Comparison of ENCODE assay signal across 1 cellular context in the genomic region with DNA sequence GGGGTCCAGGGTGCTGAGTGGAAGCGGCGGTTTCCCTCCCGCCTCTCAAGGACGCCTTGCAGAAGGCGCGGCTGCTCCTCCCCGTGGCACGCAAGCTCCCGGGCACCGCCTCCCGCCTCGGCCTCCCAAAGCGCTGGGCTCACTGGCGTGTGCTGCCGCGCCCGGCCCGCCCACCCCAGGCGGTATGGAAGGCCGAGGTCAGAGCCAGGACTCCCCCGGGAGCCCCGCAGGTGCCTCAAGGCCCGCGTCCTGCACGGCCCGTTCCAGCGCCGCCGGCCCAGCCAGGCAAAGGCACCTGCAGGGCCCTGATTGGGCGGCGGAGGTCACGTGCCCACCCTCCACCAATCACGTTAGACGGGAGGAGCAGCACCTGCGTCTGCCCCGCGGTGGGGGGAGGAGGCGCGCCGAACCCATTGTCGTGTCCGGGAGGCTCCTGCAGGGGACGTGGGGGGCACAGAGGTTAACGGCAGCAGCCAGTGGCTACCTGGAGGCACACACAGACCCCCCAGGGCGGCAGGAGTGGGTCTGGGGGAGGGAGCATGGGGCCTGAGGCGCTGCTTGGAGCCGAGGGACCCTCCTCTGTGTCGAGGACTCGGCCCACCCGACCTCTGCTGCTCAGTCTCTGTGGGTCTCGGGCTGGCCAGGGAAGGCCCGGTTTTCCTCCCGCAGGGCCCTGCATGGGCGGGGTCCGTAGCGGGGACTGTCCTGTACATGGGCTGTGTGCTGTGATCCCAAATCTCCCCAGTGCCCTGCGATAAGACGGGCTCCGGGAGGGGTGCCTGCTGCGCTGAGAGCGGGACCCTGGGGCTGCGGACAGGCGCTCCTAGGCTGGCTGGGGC.
TF ChIP-seq lines count a peak whose summit lies in the region.

No MANE protein-coding gene starts in this region.

TF ChIP-seq in GM12878, 131 proteins besides CTCF, POLR2A, EP300 and RAD21 (continues in another document):
- peak; percentile 50 for TF ChIP-seq KLF5 (IDR thresholded peaks at IDR 0.05; ENCODE audit: partially characterized antibody)
- no peak for TF ChIP-seq MTA3 (IDR thresholded peaks at IDR 0.05; ENCODE audit: borderline replicate concordance, low read length)
- TF ChIP-seq, protein P1, sequence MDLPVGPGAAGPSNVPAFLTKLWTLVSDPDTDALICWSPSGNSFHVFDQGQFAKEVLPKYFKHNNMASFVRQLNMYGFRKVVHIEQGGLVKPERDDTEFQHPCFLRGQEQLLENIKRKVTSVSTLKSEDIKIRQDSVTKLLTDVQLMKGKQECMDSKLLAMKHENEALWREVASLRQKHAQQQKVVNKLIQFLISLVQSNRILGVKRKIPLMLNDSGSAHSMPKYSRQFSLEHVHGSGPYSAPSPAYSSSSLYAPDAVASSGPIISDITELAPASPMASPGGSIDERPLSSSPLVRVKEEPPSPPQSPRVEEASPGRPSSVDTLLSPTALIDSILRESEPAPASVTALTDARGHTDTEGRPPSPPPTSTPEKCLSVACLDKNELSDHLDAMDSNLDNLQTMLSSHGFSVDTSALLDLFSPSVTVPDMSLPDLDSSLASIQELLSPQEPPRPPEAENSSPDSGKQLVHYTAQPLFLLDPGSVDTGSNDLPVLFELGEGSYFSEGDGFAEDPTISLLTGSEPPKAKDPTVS (IDR thresholded peaks at IDR 0.05; ENCODE audit: low read depth, low read length): no peak
- TF ChIP-seq ZNF274 (IDR thresholded peaks at IDR 0.05; ENCODE audit: insufficient read depth, insufficient read length): no peak
- TF ChIP-seq, protein P2, sequence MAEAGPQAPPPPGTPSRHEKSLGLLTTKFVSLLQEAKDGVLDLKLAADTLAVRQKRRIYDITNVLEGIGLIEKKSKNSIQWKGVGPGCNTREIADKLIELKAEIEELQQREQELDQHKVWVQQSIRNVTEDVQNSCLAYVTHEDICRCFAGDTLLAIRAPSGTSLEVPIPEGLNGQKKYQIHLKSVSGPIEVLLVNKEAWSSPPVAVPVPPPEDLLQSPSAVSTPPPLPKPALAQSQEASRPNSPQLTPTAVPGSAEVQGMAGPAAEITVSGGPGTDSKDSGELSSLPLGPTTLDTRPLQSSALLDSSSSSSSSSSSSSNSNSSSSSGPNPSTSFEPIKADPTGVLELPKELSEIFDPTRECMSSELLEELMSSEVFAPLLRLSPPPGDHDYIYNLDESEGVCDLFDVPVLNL (IDR thresholded peaks at IDR 0.05; ENCODE audit: low read depth, low read length): no peak
- no peak for TF ChIP-seq HDAC6 (IDR thresholded peaks at IDR 0.05; ENCODE audit: unreplicated experiment)
- no peak for TF ChIP-seq SIX5 (IDR thresholded peaks at IDR 0.05; ENCODE audit: low read depth, low read length, severe bottlenecking)
- no peak for TF ChIP-seq KAT2A (conservative IDR thresholded peaks at IDR 0.05; ENCODE audit: control insufficient read depth, low read depth, low read length)
- TF ChIP-seq, protein P3, sequence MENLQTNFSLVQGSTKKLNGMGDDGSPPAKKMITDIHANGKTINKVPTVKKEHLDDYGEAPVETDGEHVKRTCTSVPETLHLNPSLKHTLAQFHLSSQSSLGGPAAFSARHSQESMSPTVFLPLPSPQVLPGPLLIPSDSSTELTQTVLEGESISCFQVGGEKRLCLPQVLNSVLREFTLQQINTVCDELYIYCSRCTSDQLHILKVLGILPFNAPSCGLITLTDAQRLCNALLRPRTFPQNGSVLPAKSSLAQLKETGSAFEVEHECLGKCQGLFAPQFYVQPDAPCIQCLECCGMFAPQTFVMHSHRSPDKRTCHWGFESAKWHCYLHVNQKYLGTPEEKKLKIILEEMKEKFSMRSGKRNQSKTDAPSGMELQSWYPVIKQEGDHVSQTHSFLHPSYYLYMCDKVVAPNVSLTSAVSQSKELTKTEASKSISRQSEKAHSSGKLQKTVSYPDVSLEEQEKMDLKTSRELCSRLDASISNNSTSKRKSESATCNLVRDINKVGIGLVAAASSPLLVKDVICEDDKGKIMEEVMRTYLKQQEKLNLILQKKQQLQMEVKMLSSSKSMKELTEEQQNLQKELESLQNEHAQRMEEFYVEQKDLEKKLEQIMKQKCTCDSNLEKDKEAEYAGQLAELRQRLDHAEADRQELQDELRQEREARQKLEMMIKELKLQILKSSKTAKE (IDR thresholded peaks at IDR 0.05; ENCODE audit: low read depth, poor library complexity, severe bottlenecking): no peak
- TF ChIP-seq PAX5 (IDR thresholded peaks at IDR 0.05; ENCODE audit: borderline replicate concordance, low read depth, low read length): no peak
- TF ChIP-seq NFXL1 (IDR thresholded peaks at IDR 0.05; ENCODE audit: borderline replicate concordance): no peak
- no peak for TF ChIP-seq FOXK2 (IDR thresholded peaks at IDR 0.05)
- TF ChIP-seq, protein P4, sequence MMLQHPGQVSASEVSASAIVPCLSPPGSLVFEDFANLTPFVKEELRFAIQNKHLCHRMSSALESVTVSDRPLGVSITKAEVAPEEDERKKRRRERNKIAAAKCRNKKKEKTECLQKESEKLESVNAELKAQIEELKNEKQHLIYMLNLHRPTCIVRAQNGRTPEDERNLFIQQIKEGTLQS (IDR thresholded peaks at IDR 0.05; ENCODE audit: borderline replicate concordance, extremely low read depth, low read depth, low read length): peak; percentile 89; the same call in 1 of the 2 replicates
- TF ChIP-seq CHD2 (IDR thresholded peaks at IDR 0.05; ENCODE audit: borderline replicate concordance, low read depth, low read length): peak; percentile 89
- TF ChIP-seq STAT1 (conservative IDR thresholded peaks at IDR 0.05): no peak
- TF ChIP-seq, protein P5, sequence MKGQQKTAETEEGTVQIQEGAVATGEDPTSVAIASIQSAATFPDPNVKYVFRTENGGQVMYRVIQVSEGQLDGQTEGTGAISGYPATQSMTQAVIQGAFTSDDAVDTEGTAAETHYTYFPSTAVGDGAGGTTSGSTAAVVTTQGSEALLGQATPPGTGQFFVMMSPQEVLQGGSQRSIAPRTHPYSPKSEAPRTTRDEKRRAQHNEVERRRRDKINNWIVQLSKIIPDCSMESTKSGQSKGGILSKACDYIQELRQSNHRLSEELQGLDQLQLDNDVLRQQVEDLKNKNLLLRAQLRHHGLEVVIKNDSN (IDR thresholded peaks at IDR 0.05; ENCODE audit: borderline replicate concordance, extremely low read length, insufficient read depth, low read depth, low read length): no peak
- TF ChIP-seq, protein P6, sequence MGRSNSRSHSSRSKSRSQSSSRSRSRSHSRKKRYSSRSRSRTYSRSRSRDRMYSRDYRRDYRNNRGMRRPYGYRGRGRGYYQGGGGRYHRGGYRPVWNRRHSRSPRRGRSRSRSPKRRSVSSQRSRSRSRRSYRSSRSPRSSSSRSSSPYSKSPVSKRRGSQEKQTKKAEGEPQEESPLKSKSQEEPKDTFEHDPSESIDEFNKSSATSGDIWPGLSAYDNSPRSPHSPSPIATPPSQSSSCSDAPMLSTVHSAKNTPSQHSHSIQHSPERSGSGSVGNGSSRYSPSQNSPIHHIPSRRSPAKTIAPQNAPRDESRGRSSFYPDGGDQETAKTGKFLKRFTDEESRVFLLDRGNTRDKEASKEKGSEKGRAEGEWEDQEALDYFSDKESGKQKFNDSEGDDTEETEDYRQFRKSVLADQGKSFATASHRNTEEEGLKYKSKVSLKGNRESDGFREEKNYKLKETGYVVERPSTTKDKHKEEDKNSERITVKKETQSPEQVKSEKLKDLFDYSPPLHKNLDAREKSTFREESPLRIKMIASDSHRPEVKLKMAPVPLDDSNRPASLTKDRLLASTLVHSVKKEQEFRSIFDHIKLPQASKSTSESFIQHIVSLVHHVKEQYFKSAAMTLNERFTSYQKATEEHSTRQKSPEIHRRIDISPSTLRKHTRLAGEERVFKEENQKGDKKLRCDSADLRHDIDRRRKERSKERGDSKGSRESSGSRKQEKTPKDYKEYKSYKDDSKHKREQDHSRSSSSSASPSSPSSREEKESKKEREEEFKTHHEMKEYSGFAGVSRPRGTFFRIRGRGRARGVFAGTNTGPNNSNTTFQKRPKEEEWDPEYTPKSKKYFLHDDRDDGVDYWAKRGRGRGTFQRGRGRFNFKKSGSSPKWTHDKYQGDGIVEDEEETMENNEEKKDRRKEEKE (IDR thresholded peaks at IDR 0.05): no peak
- TF ChIP-seq POU2F2 (IDR thresholded peaks at IDR 0.05; ENCODE audit: borderline replicate concordance, low read depth, low read length): 0 out of 3 replicates have a peak, but pooled peaks have one; percentile 9
- TF ChIP-seq SUPT20H (IDR thresholded peaks at IDR 0.05; ENCODE audit: borderline replicate concordance, control insufficient read depth, low read depth, low read length): no peak
- TF ChIP-seq, protein P7, sequence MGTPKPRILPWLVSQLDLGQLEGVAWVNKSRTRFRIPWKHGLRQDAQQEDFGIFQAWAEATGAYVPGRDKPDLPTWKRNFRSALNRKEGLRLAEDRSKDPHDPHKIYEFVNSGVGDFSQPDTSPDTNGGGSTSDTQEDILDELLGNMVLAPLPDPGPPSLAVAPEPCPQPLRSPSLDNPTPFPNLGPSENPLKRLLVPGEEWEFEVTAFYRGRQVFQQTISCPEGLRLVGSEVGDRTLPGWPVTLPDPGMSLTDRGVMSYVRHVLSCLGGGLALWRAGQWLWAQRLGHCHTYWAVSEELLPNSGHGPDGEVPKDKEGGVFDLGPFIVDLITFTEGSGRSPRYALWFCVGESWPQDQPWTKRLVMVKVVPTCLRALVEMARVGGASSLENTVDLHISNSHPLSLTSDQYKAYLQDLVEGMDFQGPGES (IDR thresholded peaks at IDR 0.05): peak; percentile 88
- TF ChIP-seq ZNF622 (IDR thresholded peaks at IDR 0.05): no peak
- TF ChIP-seq HDAC2 (IDR thresholded peaks at IDR 0.05): no peak
- TF ChIP-seq NBN (IDR thresholded peaks at IDR 0.05): peak; percentile 32; the same call in 1 of the 2 replicates
- TF ChIP-seq, protein P8, sequence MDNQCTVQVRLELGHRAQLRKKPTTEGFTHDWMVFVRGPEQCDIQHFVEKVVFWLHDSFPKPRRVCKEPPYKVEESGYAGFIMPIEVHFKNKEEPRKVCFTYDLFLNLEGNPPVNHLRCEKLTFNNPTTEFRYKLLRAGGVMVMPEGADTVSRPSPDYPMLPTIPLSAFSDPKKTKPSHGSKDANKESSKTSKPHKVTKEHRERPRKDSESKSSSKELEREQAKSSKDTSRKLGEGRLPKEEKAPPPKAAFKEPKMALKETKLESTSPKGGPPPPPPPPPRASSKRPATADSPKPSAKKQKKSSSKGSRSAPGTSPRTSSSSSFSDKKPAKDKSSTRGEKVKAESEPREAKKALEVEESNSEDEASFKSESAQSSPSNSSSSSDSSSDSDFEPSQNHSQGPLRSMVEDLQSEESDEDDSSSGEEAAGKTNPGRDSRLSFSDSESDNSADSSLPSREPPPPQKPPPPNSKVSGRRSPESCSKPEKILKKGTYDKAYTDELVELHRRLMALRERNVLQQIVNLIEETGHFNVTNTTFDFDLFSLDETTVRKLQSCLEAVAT (IDR thresholded peaks at IDR 0.05): peak; percentile 50
- no peak for TF ChIP-seq ZZZ3 (IDR thresholded peaks at IDR 0.05; ENCODE audit: control insufficient read depth, insufficient read length, low read depth)
- no peak for TF ChIP-seq MYC (IDR thresholded peaks at IDR 0.05; ENCODE audit: insufficient read depth, insufficient read length, insufficient replicate concordance, low read length, severe bottlenecking)
- TF ChIP-seq FOS (IDR thresholded peaks at IDR 0.05; ENCODE audit: borderline replicate concordance, extremely low read depth, insufficient read length): peak; percentile 68
- TF ChIP-seq TCF3 (IDR thresholded peaks at IDR 0.05; ENCODE audit: borderline replicate concordance, insufficient read depth, low read depth, low read length): no peak
- no peak for TF ChIP-seq PML (IDR thresholded peaks at IDR 0.05; ENCODE audit: low read length)
- no peak for TF ChIP-seq SUZ12 (IDR thresholded peaks at IDR 0.05; ENCODE audit: unreplicated experiment)
- no peak for TF ChIP-seq PAX8 (IDR thresholded peaks at IDR 0.05)
- TF ChIP-seq MYB (IDR thresholded peaks at IDR 0.05; ENCODE audit: borderline replicate concordance, low read depth, low read length): no peak
- TF ChIP-seq YBX1 (IDR thresholded peaks at IDR 0.05): no peak
- TF ChIP-seq, protein P9, sequence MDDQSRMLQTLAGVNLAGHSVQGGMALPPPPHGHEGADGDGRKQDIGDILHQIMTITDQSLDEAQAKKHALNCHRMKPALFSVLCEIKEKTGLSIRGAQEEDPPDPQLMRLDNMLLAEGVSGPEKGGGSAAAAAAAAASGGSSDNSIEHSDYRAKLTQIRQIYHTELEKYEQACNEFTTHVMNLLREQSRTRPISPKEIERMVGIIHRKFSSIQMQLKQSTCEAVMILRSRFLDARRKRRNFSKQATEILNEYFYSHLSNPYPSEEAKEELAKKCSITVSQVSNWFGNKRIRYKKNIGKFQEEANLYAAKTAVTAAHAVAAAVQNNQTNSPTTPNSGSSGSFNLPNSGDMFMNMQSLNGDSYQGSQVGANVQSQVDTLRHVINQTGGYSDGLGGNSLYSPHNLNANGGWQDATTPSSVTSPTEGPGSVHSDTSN (IDR thresholded peaks at IDR 0.05; ENCODE audit: insufficient replicate concordance, low read depth, low read length): no peak
- no peak for TF ChIP-seq SPI1 (IDR thresholded peaks at IDR 0.05; ENCODE audit: borderline replicate concordance, insufficient read depth, low read depth, low read length)
- TF ChIP-seq, protein P10, sequence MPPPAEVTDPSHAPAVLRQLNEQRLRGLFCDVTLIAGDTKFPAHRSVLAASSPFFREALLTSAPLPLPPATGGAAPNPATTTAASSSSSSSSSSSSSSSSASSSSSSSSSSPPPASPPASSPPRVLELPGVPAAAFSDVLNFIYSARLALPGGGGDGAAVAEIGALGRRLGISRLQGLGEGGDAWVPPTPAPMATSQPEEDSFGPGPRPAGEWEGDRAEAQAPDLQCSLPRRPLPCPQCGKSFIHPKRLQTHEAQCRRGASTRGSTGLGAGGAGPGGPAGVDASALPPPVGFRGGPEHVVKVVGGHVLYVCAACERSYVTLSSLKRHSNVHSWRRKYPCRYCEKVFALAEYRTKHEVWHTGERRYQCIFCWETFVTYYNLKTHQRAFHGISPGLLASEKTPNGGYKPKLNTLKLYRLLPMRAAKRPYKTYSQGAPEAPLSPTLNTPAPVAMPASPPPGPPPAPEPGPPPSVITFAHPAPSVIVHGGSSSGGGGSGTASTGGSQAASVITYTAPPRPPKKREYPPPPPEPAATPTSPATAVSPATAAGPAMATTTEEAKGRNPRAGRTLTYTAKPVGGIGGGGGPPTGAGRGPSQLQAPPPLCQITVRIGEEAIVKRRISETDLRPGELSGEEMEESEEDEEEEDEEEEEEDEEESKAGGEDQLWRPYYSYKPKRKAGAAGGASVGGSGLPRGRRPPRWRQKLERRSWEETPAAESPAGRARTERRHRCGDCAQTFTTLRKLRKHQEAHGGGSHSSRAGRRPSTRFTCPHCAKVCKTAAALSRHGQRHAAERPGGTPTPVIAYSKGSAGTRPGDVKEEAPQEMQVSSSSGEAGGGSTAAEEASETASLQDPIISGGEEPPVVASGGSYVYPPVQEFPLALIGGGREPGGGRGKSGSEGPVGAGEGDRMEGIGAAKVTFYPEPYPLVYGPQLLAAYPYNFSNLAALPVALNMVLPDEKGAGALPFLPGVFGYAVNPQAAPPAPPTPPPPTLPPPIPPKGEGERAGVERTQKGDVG (CRISPR knock-in tag; IDR thresholded peaks at IDR 0.05): peak; percentile 34; the same call in 1 of the 2 replicates
- TF ChIP-seq SMAD1 (IDR thresholded peaks at IDR 0.05; ENCODE audit: low read depth, partially characterized antibody): no peak
